Comparison of ENCODE assay signal across 26 cellular contexts in the genomic region with DNA sequence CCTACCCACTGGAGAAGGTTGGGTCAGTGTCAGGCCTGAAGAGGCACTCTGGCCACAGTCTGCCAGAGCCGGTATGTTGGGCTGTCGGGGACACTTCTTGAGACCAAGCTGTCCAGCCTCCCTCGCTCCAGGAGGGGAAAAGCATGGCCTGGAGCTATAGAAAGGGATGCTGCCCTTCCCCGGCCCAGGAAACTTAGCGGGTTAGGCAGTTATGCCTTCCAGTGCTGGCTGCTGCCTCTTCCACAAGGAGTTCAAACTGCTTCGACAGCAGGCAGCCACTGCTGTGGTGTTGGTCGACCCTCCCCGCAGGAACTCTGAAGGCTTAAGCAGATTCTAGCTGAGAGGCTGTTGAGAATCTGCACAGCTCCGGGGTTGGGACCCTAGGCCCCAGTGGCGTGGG.
"Had no signal": no experiment of that assay in that cellular context is flagged by ENCODE, and none has a peak within 500 bp of the region (broad histone marks: within the 10 kb centered on the region; RNA-seq: fewer than 3 reads in every experiment).

No MANE protein-coding gene starts in this region.

- H3K36me3 ChIP-seq: ovary, right lobe of liver, sigmoid colon, stomach, thoracic aorta, thyroid gland, tibial nerve, upper lobe of left lung, vagina had no signal

- H3K27me3 Mint-ChIP-seq: progenitor cell of endocrine pancreas; stimulated activated naive B cell treated with anti-CD40 and anti-IgM and Interleukin-4, amounts not matched to agents 10 μg/mL and 1 μg/mL and 100 μg/mL, for 72 hours; stimulated activated naive CD8-positive, alpha-beta T cell treated with anti-CD3 and anti-CD28 coated beads, Interleukin-15, Interleukin-2, amounts not matched to agents 100 ng/mL and 50 ng/mL, for 24 hours had no signal

- H3K9me3 ChIP-seq: ovary, right lobe of liver, thoracic aorta, thyroid gland, vagina had no signal

- H3K27ac ChIP-seq: ovary, parathyroid adenoma, psoas muscle, right lobe of liver, sigmoid colon, stomach, thoracic aorta, thyroid gland, tibial nerve, upper lobe of left lung, vagina had no signal

- H3K27ac Mint-ChIP-seq: natural killer cell; nephron; progenitor cell of endocrine pancreas; stimulated activated effector memory CD8-positive, alpha-beta T cell treated with anti-CD3 and anti-CD28 coated beads, Interleukin-12 subunit alpha, Interleukin-12 subunit beta, amount 100 ng/mL, for 72 hours; stimulated activated naive B cell treated with anti-CD40 and anti-IgM and Interleukin-4, amounts not matched to agents 10 μg/mL and 1 μg/mL and 100 μg/mL, for 72 hours; stimulated activated naive CD8-positive, alpha-beta T cell treated with anti-CD3 and anti-CD28 coated beads, Interleukin-15, Interleukin-2, amounts not matched to agents 100 ng/mL and 50 ng/mL, for 24 hours had no signal

- ATAC-seq: natural killer cell; psoas muscle; right cardiac atrium; right lobe of liver; stimulated activated effector memory CD8-positive, alpha-beta T cell treated with anti-CD3 and anti-CD28 coated beads, Interleukin-12 subunit alpha, Interleukin-12 subunit beta, amount 100 ng/mL, for 72 hours; stimulated activated naive B cell treated with anti-CD40 and anti-IgM and Interleukin-4, amounts not matched to agents 10 μg/mL and 1 μg/mL and 100 μg/mL, for 72 hours had no signal

- H3K4me1 Mint-ChIP-seq: natural killer cell; nephron; stimulated activated effector memory CD8-positive, alpha-beta T cell treated with anti-CD3 and anti-CD28 coated beads, Interleukin-12 subunit alpha, Interleukin-12 subunit beta, amount 100 ng/mL, for 72 hours; stimulated activated naive B cell treated with anti-CD40 and anti-IgM and Interleukin-4, amounts not matched to agents 10 μg/mL and 1 μg/mL and 100 μg/mL, for 72 hours had no signal

- H3K27me3 ChIP-seq: ovary, right lobe of liver, sigmoid colon, stomach, thyroid gland, tibial nerve, upper lobe of left lung, vagina had no signal

- DNase-seq: natural killer cell; occipital lobe; ovary; right lobe of liver; sigmoid colon; small intestine; stimulated activated CD4-positive, alpha-beta T cell treated with anti-CD3 and anti-CD28 coated beads, Interleukin-15, amount 100 ng/mL, for 24 hours; stimulated activated CD4-positive, alpha-beta T cell treated with anti-CD3 and anti-CD28 coated beads, Interleukin-2, amount 100 ng/mL, for 24 hours; stimulated activated CD4-positive, alpha-beta T cell treated with anti-CD3 and anti-CD28 coated beads, Interleukin-2, amount 100 ng/mL, for 48 hours; stimulated activated CD4-positive, alpha-beta T cell treated with anti-CD3 and anti-CD28 coated beads, Interleukin-4, amount 100 ng/mL, for 24 hours; stimulated activated naive B cell treated with anti-CD40 and anti-IgM and Interleukin-4, amounts not matched to agents 10 μg/mL and 1 μg/mL and 100 μg/mL, for 72 hours; stimulated activated naive CD4-positive, alpha-beta T cell treated with Interleukin-2 at 50 U/mL for 16 hours; stomach; thyroid gland; trophoblast cell had no signal

- H3K9me3 Mint-ChIP-seq: stimulated activated naive B cell treated with anti-CD40 and anti-IgM and Interleukin-4, amounts not matched to agents 10 μg/mL and 1 μg/mL and 100 μg/mL, for 72 hours; stimulated activated naive CD8-positive, alpha-beta T cell treated with anti-CD3 and anti-CD28 coated beads, Interleukin-15, Interleukin-2, amounts not matched to agents 100 ng/mL and 50 ng/mL, for 24 hours had no signal

- H3K9ac ChIP-seq: parathyroid adenoma had no signal

- H3K4me3 ChIP-seq: ovary, psoas muscle, right lobe of liver, sigmoid colon, stomach, thoracic aorta, thyroid gland, tibial nerve, upper lobe of left lung, vagina had no signal

- H3K4me1 ChIP-seq: parathyroid adenoma, psoas muscle, right lobe of liver, sigmoid colon, stomach, thyroid gland, tibial nerve, upper lobe of left lung, vagina had no signal

- H2AFZ ChIP-seq: parathyroid adenoma had no signal

- H3K36me3 Mint-ChIP-seq: natural killer cell; stimulated activated effector memory CD8-positive, alpha-beta T cell treated with anti-CD3 and anti-CD28 coated beads, Interleukin-12 subunit alpha, Interleukin-12 subunit beta, amount 100 ng/mL, for 72 hours; stimulated activated naive B cell treated with anti-CD40 and anti-IgM and Interleukin-4, amounts not matched to agents 10 μg/mL and 1 μg/mL and 100 μg/mL, for 72 hours had no signal

- H3K4me3 Mint-ChIP-seq: natural killer cell; nephron; stimulated activated effector memory CD8-positive, alpha-beta T cell treated with anti-CD3 and anti-CD28 coated beads, Interleukin-12 subunit alpha, Interleukin-12 subunit beta, amount 100 ng/mL, for 72 hours; stimulated activated naive B cell treated with anti-CD40 and anti-IgM and Interleukin-4, amounts not matched to agents 10 μg/mL and 1 μg/mL and 100 μg/mL, for 72 hours; stimulated activated naive CD8-positive, alpha-beta T cell treated with anti-CD3 and anti-CD28 coated beads, Interleukin-15, Interleukin-2, amounts not matched to agents 100 ng/mL and 50 ng/mL, for 24 hours had no signal
